28 cellular contexts compared by ENCODE assay signal in the genomic region with DNA sequence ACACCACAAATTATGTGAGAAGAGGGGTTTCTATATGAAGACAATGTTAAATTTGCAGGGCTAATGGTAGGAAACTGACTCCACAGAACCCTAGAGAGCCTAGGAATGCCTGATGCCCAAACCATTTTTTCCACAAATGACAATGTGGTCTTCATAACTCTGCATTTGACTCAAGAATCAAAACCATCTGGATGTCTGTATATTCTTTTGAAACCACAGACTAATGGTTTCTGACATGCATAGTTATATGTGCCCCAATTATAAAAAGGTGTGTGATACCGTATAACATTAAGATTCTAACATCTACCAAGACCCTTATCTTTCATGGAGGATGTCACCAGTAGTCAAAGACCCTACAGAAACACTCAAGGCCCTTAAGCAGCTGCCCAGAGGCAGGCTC.
"Had no signal": no experiment of that assay in that cellular context is flagged by ENCODE, and none has a peak within 500 bp of the region (broad histone marks: within the 10 kb centered on the region; RNA-seq: fewer than 3 reads in every experiment).

No MANE protein-coding gene starts in this region.

- DNase-seq: activated CD4-positive, alpha-beta memory T cell treated with anti-CD3 and anti-CD28 coated beads, Interleukin-2, amount 10 ng/mL, durations not matched to agents 7 days and 5 days; activated CD4-positive, alpha-beta T cell treated with anti-CD3 and anti-CD28 coated beads for 36 hours; activated CD4-positive, alpha-beta T cell treated with anti-CD3 and anti-CD28 coated beads, Interleukin-2, amount 10 ng/mL, durations not matched to agents 24 days and 14 days; activated CD4-positive, alpha-beta T cell treated with anti-CD3 and anti-CD28 coated beads, Interleukin-2, amount 50 U/mL, for 4 hours; activated CD4-positive, CD25-positive, alpha-beta regulatory T cell; activated CD4-positive, CD25-positive, alpha-beta regulatory T cell treated with anti-CD3 and anti-CD28 coated beads, Interleukin-2, amount 50 U/mL, for 72 hours; activated CD8-positive, alpha-beta memory T cell treated with anti-CD3 and anti-CD28 coated beads, Interleukin-2, amount 50 U/mL, for 48 hours; activated effector memory CD4-positive, alpha-beta T cell treated with Interleukin-2 at 50 U/mL for 16 hours; activated gamma-delta T cell treated with Interleukin-2 at 50 U/mL for 16 hours; activated naive CD4-positive, alpha-beta T cell treated with anti-CD3 and anti-CD28 coated beads, Interleukin-2, amount 50 U/mL, for 16 hours; activated naive CD4-positive, alpha-beta T cell treated with Interleukin-2 at 50 U/mL for 16 hours; activated T-cell treated with anti-CD3 and anti-CD28 coated beads for 4 hours; activated T-cell treated with anti-CD3 and anti-CD28 coated beads, Interleukin-2, amount 50 U/mL, for 24 hours; activated T-cell treated with anti-CD3 and anti-CD28 coated beads, Interleukin-2, amount 50 U/mL, for 72 hours; adrenal gland; amygdala; aorta; body of pancreas; caudate nucleus; cortex of kidney; dermis blood vessel endothelial cell; effector CD4-positive, alpha-beta T cell; effector memory CD8-positive, alpha-beta T cell; erythroblast; esophagus squamous epithelium; foreskin melanocyte; T-helper 2 cell had no signal

- H3K36me3 ChIP-seq: adrenal gland, esophagus squamous epithelium, gastroesophageal sphincter had no signal

- H3K27me3 ChIP-seq: adrenal gland, body of pancreas, esophagus squamous epithelium, gastroesophageal sphincter had no signal

- H3K4me1 ChIP-seq: adrenal gland, body of pancreas, esophagus squamous epithelium, gastroesophageal sphincter had no signal

- H3K4me3 ChIP-seq: adrenal gland, body of pancreas, esophagus squamous epithelium, gastroesophageal sphincter had no signal

- H3K27ac ChIP-seq: adrenal gland, body of pancreas, esophagus squamous epithelium, gastroesophageal sphincter had no signal

- H3K9me3 ChIP-seq: adrenal gland, body of pancreas, esophagus squamous epithelium, gastroesophageal sphincter had no signal
